In the genomic region with DNA sequence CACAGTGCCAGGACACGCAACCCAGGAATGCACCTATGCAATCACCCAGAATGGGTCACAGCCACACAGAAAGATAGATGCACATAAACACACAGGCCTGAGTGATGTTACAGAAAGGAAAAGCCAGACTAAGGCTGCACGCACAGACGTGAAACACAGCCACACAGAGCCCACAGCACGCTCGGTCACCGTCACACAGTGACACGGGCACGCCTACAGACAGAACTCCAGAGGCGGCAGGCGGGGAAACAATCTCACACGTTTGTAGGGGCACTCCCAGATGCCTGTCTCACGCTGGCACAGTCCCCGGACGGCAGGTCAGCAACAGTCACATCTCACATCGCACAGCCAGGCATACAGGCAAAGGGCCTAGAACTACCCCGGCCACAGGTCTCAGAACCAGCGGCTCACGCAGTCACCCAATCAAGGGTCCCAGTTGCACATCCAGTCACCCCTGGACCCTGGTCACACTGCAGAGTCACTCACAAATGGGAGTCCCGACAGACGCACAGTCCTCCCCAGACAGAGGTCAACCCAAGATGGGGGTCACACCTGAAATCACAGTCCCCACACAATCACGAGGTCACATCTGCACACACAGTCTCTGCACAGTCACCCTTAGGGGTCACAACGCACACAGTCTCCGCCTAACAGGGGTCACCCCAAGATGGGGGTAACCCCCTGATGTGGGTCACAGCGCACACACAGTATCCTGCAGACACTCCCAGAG, we compare ENCODE assay signal across 1 cellular context.
A peak's percentile ranks its signal among the peaks of the same experiment; 100 is the strongest.
TF ChIP-seq lines count a peak whose summit lies in the region.

No MANE protein-coding gene starts in this region.

TF ChIP-seq in HepG2, 621 proteins besides CTCF, POLR2A, EP300 and RAD21 (continues in another document):
- TF ChIP-seq ZNF34 (CRISPR knock-in tag; IDR thresholded peaks at IDR 0.05; ENCODE audit: borderline replicate concordance) (no peak), HNRNPK (IDR thresholded peaks at IDR 0.05; ENCODE audit: low read depth, low read length, poor library complexity, severe bottlenecking) (no peak), KDM2A (CRISPR knock-in tag; IDR thresholded peaks at IDR 0.05; ENCODE audit: borderline replicate concordance, low read depth) (peak; percentile 46; the same call in 1 of the 2 replicates), TARDBP (CRISPR knock-in tag; IDR thresholded peaks at IDR 0.05) (peak; percentile 59; the same call in 1 of the 2 replicates), ZNF777 (CRISPR knock-in tag; IDR thresholded peaks at IDR 0.05) (peak; percentile 57; the same call in 1 of the 2 replicates), NFIC (IDR thresholded peaks at IDR 0.05; ENCODE audit: low read length) (no peak), HDAC1 (CRISPR knock-in tag; IDR thresholded peaks at IDR 0.05) (peak; percentile 9; the same call in 1 of the 2 replicates), ZNF598 (CRISPR knock-in tag; IDR thresholded peaks at IDR 0.05; ENCODE audit: borderline replicate concordance) (0 out of 2 replicates have a peak, but pooled peaks have one; percentile 51), ESRRA (CRISPR knock-in tag; IDR thresholded peaks at IDR 0.05; ENCODE audit: low read depth) (no peak), MEIS2 (CRISPR knock-in tag; IDR thresholded peaks at IDR 0.05) (no peak), HNRNPH1 (optimal IDR thresholded peaks at IDR 0.05; ENCODE audit: low read depth, low read length) (no peak), ZBTB42 (CRISPR knock-in tag; IDR thresholded peaks at IDR 0.05) (0 out of 2 replicates have a peak, but pooled peaks have one; percentile 64), ZSCAN21 (CRISPR knock-in tag; IDR thresholded peaks at IDR 0.05; ENCODE audit: borderline replicate concordance) (no peak), ZNF232 (CRISPR knock-in tag; IDR thresholded peaks at IDR 0.05; ENCODE audit: borderline replicate concordance) (no peak), GFI1 (CRISPR knock-in tag; IDR thresholded peaks at IDR 0.05; ENCODE audit: borderline replicate concordance) (no peak), ATF1 (CRISPR knock-in tag; IDR thresholded peaks at IDR 0.05) (no peak), NFKBIZ (CRISPR knock-in tag; IDR thresholded peaks at IDR 0.05) (no peak), MAFG (CRISPR knock-in tag; IDR thresholded peaks at IDR 0.05) (no peak), FOXA1 (IDR thresholded peaks at IDR 0.05) (no peak), FOXA1 (CRISPR knock-in tag; IDR thresholded peaks at IDR 0.05) (no peak), RBM39 (IDR thresholded peaks at IDR 0.05; ENCODE audit: low read depth, low read length, poor library complexity, severe bottlenecking) (no peak), ETV5 (CRISPR knock-in tag; IDR thresholded peaks at IDR 0.05; ENCODE audit: borderline replicate concordance) (no peak), ZNF619 (CRISPR knock-in tag; IDR thresholded peaks at IDR 0.05) (no peak), MAX (IDR thresholded peaks at IDR 0.05) (no peak), RBAK (CRISPR knock-in tag; IDR thresholded peaks at IDR 0.05) (no peak), ZNF557 (CRISPR knock-in tag; IDR thresholded peaks at IDR 0.05) (no peak), EEA1 (CRISPR knock-in tag; IDR thresholded peaks at IDR 0.05; ENCODE audit: borderline replicate concordance) (no peak), MXD1 (CRISPR knock-in tag; IDR thresholded peaks at IDR 0.05) (peak; percentile 46; the same call in 1 of the 2 replicates), NBN (conservative IDR thresholded peaks at IDR 0.05) (no peak), ADNP (CRISPR knock-in tag; IDR thresholded peaks at IDR 0.05) (no peak), NFRKB (IDR thresholded peaks at IDR 0.05) (no peak), KDM1A (CRISPR knock-in tag; IDR thresholded peaks at IDR 0.05) (no peak), ATF7-NPFF (CRISPR knock-in tag; IDR thresholded peaks at IDR 0.05; ENCODE audit: low read depth) (no peak), U2AF1 (optimal IDR thresholded peaks at IDR 0.05; ENCODE audit: low read depth, low read length) (peak; percentile 44), SIX1 (CRISPR knock-in tag; IDR thresholded peaks at IDR 0.05; ENCODE audit: borderline replicate concordance) (no peak)
- TF ChIP-seq, protein P1, sequence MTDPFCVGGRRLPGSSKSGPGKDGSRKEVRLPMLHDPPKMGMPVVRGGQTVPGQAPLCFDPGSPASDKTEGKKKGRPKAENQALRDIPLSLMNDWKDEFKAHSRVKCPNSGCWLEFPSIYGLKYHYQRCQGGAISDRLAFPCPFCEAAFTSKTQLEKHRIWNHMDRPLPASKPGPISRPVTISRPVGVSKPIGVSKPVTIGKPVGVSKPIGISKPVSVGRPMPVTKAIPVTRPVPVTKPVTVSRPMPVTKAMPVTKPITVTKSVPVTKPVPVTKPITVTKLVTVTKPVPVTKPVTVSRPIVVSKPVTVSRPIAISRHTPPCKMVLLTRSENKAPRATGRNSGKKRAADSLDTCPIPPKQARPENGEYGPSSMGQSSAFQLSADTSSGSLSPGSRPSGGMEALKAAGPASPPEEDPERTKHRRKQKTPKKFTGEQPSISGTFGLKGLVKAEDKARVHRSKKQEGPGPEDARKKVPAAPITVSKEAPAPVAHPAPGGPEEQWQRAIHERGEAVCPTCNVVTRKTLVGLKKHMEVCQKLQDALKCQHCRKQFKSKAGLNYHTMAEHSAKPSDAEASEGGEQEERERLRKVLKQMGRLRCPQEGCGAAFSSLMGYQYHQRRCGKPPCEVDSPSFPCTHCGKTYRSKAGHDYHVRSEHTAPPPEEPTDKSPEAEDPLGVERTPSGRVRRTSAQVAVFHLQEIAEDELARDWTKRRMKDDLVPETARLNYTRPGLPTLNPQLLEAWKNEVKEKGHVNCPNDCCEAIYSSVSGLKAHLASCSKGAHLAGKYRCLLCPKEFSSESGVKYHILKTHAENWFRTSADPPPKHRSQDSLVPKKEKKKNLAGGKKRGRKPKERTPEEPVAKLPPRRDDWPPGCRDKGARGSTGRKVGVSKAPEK (CRISPR knock-in tag; IDR thresholded peaks at IDR 0.05; ENCODE audit: borderline replicate concordance) = no peak
- TF ChIP-seq, protein P2, sequence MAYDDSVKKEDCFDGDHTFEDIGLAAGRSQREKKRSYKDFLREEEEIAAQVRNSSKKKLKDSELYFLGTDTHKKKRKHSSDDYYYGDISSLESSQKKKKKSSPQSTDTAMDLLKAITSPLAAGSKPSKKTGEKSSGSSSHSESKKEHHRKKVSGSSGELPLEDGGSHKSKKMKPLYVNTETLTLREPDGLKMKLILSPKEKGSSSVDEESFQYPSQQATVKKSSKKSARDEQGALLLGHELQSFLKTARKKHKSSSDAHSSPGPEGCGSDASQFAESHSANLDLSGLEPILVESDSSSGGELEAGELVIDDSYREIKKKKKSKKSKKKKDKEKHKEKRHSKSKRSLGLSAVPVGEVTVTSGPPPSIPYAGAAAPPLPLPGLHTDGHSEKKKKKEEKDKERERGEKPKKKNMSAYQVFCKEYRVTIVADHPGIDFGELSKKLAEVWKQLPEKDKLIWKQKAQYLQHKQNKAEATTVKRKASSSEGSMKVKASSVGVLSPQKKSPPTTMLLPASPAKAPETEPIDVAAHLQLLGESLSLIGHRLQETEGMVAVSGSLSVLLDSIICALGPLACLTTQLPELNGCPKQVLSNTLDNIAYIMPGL (CRISPR knock-in tag; IDR thresholded peaks at IDR 0.05; ENCODE audit: borderline replicate concordance in 1 of 2, low read depth in 1 of 2) = peak in 1 of 2 experiments; percentile 36; a peak in 1 of 4 replicates
- TF ChIP-seq, protein P3, sequence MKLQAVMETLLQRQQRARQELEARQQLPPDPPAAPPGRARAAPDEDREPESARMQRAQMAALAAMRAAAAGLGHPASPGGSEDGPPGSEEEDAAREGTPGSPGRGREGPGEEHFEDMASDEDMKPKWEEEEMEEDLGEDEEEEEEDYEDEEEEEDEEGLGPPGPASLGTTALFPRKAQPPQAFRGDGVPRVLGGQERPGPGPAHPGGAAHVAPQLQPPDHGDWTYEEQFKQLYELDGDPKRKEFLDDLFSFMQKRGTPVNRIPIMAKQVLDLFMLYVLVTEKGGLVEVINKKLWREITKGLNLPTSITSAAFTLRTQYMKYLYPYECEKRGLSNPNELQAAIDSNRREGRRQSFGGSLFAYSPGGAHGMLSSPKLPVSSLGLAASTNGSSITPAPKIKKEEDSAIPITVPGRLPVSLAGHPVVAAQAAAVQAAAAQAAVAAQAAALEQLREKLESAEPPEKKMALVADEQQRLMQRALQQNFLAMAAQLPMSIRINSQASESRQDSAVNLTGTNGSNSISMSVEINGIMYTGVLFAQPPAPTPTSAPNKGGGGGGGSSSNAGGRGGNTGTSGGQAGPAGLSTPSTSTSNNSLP (IDR thresholded peaks at IDR 0.05; ENCODE audit: low read depth, low read length) = no peak
- TF ChIP-seq, protein P4, sequence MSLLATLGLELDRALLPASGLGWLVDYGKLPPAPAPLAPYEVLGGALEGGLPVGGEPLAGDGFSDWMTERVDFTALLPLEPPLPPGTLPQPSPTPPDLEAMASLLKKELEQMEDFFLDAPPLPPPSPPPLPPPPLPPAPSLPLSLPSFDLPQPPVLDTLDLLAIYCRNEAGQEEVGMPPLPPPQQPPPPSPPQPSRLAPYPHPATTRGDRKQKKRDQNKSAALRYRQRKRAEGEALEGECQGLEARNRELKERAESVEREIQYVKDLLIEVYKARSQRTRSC (CRISPR knock-in tag; IDR thresholded peaks at IDR 0.05; ENCODE audit: low read depth) = no peak
- TF ChIP-seq, protein P5, sequence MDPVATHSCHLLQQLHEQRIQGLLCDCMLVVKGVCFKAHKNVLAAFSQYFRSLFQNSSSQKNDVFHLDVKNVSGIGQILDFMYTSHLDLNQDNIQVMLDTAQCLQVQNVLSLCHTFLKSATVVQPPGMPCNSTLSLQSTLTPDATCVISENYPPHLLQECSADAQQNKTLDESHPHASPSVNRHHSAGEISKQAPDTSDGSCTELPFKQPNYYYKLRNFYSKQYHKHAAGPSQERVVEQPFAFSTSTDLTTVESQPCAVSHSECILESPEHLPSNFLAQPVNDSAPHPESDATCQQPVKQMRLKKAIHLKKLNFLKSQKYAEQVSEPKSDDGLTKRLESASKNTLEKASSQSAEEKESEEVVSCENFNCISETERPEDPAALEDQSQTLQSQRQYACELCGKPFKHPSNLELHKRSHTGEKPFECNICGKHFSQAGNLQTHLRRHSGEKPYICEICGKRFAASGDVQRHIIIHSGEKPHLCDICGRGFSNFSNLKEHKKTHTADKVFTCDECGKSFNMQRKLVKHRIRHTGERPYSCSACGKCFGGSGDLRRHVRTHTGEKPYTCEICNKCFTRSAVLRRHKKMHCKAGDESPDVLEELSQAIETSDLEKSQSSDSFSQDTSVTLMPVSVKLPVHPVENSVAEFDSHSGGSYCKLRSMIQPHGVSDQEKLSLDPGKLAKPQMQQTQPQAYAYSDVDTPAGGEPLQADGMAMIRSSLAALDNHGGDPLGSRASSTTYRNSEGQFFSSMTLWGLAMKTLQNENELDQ (CRISPR knock-in tag; IDR thresholded peaks at IDR 0.05; ENCODE audit: borderline replicate concordance) = no peak
- TF ChIP-seq, protein P6, sequence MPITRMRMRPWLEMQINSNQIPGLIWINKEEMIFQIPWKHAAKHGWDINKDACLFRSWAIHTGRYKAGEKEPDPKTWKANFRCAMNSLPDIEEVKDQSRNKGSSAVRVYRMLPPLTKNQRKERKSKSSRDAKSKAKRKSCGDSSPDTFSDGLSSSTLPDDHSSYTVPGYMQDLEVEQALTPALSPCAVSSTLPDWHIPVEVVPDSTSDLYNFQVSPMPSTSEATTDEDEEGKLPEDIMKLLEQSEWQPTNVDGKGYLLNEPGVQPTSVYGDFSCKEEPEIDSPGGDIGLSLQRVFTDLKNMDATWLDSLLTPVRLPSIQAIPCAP (CRISPR knock-in tag; IDR thresholded peaks at IDR 0.05; ENCODE audit: low read depth) = no peak
- TF ChIP-seq, protein P7, sequence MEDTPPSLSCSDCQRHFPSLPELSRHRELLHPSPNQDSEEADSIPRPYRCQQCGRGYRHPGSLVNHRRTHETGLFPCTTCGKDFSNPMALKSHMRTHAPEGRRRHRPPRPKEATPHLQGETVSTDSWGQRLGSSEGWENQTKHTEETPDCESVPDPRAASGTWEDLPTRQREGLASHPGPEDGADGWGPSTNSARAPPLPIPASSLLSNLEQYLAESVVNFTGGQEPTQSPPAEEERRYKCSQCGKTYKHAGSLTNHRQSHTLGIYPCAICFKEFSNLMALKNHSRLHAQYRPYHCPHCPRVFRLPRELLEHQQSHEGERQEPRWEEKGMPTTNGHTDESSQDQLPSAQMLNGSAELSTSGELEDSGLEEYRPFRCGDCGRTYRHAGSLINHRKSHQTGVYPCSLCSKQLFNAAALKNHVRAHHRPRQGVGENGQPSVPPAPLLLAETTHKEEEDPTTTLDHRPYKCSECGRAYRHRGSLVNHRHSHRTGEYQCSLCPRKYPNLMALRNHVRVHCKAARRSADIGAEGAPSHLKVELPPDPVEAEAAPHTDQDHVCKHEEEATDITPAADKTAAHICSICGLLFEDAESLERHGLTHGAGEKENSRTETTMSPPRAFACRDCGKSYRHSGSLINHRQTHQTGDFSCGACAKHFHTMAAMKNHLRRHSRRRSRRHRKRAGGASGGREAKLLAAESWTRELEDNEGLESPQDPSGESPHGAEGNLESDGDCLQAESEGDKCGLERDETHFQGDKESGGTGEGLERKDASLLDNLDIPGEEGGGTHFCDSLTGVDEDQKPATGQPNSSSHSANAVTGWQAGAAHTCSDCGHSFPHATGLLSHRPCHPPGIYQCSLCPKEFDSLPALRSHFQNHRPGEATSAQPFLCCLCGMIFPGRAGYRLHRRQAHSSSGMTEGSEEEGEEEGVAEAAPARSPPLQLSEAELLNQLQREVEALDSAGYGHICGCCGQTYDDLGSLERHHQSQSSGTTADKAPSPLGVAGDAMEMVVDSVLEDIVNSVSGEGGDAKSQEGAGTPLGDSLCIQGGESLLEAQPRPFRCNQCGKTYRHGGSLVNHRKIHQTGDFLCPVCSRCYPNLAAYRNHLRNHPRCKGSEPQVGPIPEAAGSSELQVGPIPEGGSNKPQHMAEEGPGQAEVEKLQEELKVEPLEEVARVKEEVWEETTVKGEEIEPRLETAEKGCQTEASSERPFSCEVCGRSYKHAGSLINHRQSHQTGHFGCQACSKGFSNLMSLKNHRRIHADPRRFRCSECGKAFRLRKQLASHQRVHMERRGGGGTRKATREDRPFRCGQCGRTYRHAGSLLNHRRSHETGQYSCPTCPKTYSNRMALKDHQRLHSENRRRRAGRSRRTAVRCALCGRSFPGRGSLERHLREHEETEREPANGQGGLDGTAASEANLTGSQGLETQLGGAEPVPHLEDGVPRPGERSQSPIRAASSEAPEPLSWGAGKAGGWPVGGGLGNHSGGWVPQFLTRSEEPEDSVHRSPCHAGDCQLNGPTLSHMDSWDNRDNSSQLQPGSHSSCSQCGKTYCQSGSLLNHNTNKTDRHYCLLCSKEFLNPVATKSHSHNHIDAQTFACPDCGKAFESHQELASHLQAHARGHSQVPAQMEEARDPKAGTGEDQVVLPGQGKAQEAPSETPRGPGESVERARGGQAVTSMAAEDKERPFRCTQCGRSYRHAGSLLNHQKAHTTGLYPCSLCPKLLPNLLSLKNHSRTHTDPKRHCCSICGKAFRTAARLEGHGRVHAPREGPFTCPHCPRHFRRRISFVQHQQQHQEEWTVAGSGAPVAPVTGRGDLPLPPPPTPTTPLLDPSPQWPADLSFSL (CRISPR knock-in tag; IDR thresholded peaks at IDR 0.05) = peak; percentile 88
